ENCODE assay signal across 18 cellular contexts in the genomic region with DNA sequence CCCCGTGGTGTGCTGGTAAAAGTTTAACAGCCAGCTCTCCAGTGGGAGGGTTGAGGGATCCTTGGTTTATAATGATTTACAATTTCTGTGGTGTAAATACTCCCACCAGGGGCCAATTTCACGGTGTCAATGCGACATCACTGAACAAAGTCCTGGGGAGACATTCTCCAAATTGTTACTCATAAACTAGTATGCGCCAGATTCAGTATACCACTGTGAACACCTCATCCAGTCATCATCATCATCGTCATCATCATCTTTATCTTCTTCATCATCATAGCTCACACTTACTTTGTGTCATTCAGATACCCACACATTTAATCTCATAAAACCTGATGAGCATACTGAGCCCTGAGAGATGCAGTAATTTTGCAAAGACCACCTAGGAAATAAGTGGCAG. TPM values are rescaled to one million over a fixed set of nuclear protein-coding genes. Genes with fewer than 3 reads are reported as not detected.
"Had no signal": no experiment of that assay in that cellular context is flagged by ENCODE, and none has a peak within 500 bp of the region (broad histone marks: within the 10 kb centered on the region; RNA-seq: fewer than 3 reads in every experiment).

No MANE protein-coding gene starts in this region.

- FAIRE-seq: frontal cortex, urothelium cell line had no signal

- ATAC-seq: lower lobe of right lung, psoas muscle, sciatic nerve had no signal

- H3K27me3 ChIP-seq: adrenal gland, cardiac muscle cell, dorsolateral prefrontal cortex, thyroid gland had no signal

- H3K36me3 Mint-ChIP-seq: activated naive CD4-positive, alpha-beta T cell treated with anti-CD3 and anti-CD28 coated beads, Interleukin-2, amount 10 ng/mL, durations not matched to agents 7 days and 5 days had no signal

- H3K4me3 Mint-ChIP-seq: activated naive CD4-positive, alpha-beta T cell treated with anti-CD3 and anti-CD28 coated beads, Interleukin-2, amount 10 ng/mL, durations not matched to agents 7 days and 5 days; endodermal cell had no signal

- H3K4me1 Mint-ChIP-seq: activated naive CD4-positive, alpha-beta T cell treated with anti-CD3 and anti-CD28 coated beads, Interleukin-2, amount 10 ng/mL, durations not matched to agents 7 days and 5 days; endodermal cell had no signal

- H3K4me1 ChIP-seq: adrenal gland, lower lobe of right lung, psoas muscle, spleen, thyroid gland had no signal

- H3K27ac Mint-ChIP-seq: activated naive CD4-positive, alpha-beta T cell treated with anti-CD3 and anti-CD28 coated beads, Interleukin-2, amount 10 ng/mL, durations not matched to agents 7 days and 5 days; endodermal cell had no signal

- H3K36me3 ChIP-seq: cardiac muscle cell, spleen, thyroid gland had no signal

- H3K4me3 ChIP-seq: adrenal gland, cardiac muscle cell, dorsolateral prefrontal cortex, lower lobe of right lung, psoas muscle, spleen, thyroid gland had no signal

- H3K27ac ChIP-seq: adrenal gland, cardiac muscle cell, dorsolateral prefrontal cortex, lower lobe of right lung, psoas muscle, spleen, thyroid gland had no signal

- H3K9me3 ChIP-seq: adrenal gland, lower lobe of right lung, psoas muscle, spleen, thyroid gland had no signal

- DNase-seq: activated CD4-positive, alpha-beta T cell treated with anti-CD3 and anti-CD28 coated beads, Interleukin-2, amount 50 U/mL, for 48 hours; activated CD8-positive, alpha-beta memory T cell treated with anti-CD3 and anti-CD28 coated beads, Interleukin-2, amount 50 U/mL, for 4 hours; activated naive CD4-positive, alpha-beta T cell treated with anti-CD3 and anti-CD28 coated beads, Interleukin-2, amount 10 ng/mL, durations not matched to agents 7 days and 5 days; adrenal gland; dorsolateral prefrontal cortex; endodermal cell; head of caudate nucleus; kidney glomerular epithelial cell; lower lobe of right lung; psoas muscle; thyroid gland had no signal

RNA-seq across cellular contexts. Expression of a gene that starts 17.2 kb away (rescaled TPM):
- total RNA-seq: cardiac muscle cell, epithelial cell of proximal tubule, frontal cortex, osteoblast had no signal
